Comparison of ENCODE assay signal across 13 cellular contexts in the genomic region with DNA sequence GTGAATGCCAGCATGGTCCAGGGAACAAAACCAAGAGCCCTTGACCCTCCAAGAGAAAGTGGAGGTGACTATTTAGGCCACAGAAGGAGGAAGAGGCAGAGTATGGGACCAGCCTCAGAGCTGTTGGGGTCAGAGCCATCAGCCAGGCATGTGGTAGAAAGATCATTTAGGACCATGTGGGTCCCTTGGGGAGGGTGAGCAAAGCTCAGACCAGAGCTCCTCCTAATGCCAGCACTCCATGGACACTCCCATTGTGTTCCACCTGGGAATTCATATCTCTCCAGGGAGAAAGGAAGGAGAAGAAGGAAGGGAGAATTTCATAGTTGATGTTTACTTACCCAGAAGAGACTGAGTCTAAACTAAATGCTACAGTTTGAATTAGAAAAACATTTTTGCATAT.
A peak's percentile ranks its signal among the peaks of the same experiment; 100 is the strongest.
DNase-seq lines count a peak whose midpoint lies in the region; ATAC-seq, FAIRE-seq and TF ChIP-seq lines count a peak whose summit lies in the region.
"Had no signal": no experiment of that assay in that cellular context is flagged by ENCODE, and none has a peak within 500 bp of the region (broad histone marks: within the 10 kb centered on the region; RNA-seq: fewer than 3 reads in every experiment).

No MANE protein-coding gene starts in this region.

- H2AFZ ChIP-seq in Loucy (ENCODE audit: low read length) (0 out of 2 replicates have a peak overlapping the region, but pooled peaks have one; percentile 1), H1 (ENCODE audit: low read length) (0 out of 2 replicates have a peak overlapping the region, but pooled peaks have one; percentile 64), mesenchymal stem cell (ENCODE audit: low read depth, low read length) (no peak overlapping the region)

- no peaks in the 10 kb centered on the region for H3K9me2 ChIP-seq in Loucy (replicated peaks; ENCODE audit: low read depth, low read length)

- no peak overlapping the region for H3K4me2 ChIP-seq in Loucy (ENCODE audit: low read depth, low read length, poor library complexity, severe bottlenecking)
- no peak overlapping the region for H3K4me2 ChIP-seq in H1 (ENCODE audit: insufficient read depth in 1 of 2, low read depth in 2 of 2, low read length in 2 of 2)
- H3K4me2 ChIP-seq in mesenchymal stem cell (ENCODE audit: low read length, poor library complexity, severe bottlenecking): no peak overlapping the region

- no peak for TF ChIP-seq EP300 in H1 (IDR thresholded peaks at IDR 0.05; ENCODE audit: borderline replicate concordance in 1 of 2, low read depth in 2 of 2, low read length in 2 of 2)

- CTCF ChIA-PET in H1 (lab: Charles Lee; ENCODE audit: partially characterized antibody) (interaction anchor here (0.5 to 2.7 kb wide), 10 partner anchors 10 to 534 kb away, joined by 3 to 10 read pairs (median 3); partner anchors contain the start of gene DLX1), T-cell (lab: Charles Lee) (interaction anchor here in 1 of 2 donors (0.7 kb wide), 1 partner anchor 31 kb away, joined by 6 read pairs; no protein-coding TSS in a partner anchor)

- TF ChIP-seq POLR2A in H1 (IDR thresholded peaks at IDR 0.05; ENCODE audit: control extremely low read depth in 1 of 2, low read depth in 2 of 2, low read length in 2 of 2): no peak

- H3K9me3 Mint-ChIP-seq in T-cell: peaks cover 0 to 2% (median 0%) of the 10 kb centered on the region in 3 donors
- H3K9me3 Mint-ChIP-seq: CD8-positive, alpha-beta T cell had no signal

- TF ChIP-seq CTCF in Loucy (conservative IDR thresholded peaks at IDR 0.05; ENCODE audit: low read length) (no peak), H1 (IDR thresholded peaks at IDR 0.05; ENCODE audit: control extremely low read depth in 1 of 3, insufficient read depth in 1 of 3, low read depth in 1 of 3, low read length in 3 of 3) (no peak)

- H3K14ac ChIP-seq in H1 (ENCODE audit: insufficient read length) (no peak overlapping the region), mesenchymal stem cell (ENCODE audit: low read length in 2 of 2) (no peak overlapping the region)

- H3K23me2 ChIP-seq in H1 (ENCODE audit: low read depth, low read length): no peaks in the 10 kb centered on the region

- no peak overlapping the region for H4K91ac ChIP-seq in H1 (replicated peaks; ENCODE audit: insufficient read length, low read length)
- H4K91ac ChIP-seq in mesenchymal stem cell (ENCODE audit: low read length): no peak overlapping the region

- H2BK120ac ChIP-seq in H1 (replicated peaks; ENCODE audit: low read depth, low read length) (no peak overlapping the region), mesenchymal stem cell (ENCODE audit: low read depth, low read length) (no peak overlapping the region)

- no peak overlapping the region for H4K8ac ChIP-seq in H1 (ENCODE audit: extremely low read depth, insufficient read depth, low read length)
- H4K8ac ChIP-seq in mesenchymal stem cell (ENCODE audit: low read length): no peak overlapping the region

- H3K79me2 ChIP-seq in Loucy (ENCODE audit: insufficient read depth, low read length) (no peaks in the 10 kb centered on the region), H1 (ENCODE audit: control insufficient read depth in 1 of 2, insufficient read depth in 2 of 2, low read length in 2 of 2) (no peaks in the 10 kb centered on the region)

- H3K27me3 ChIP-seq in Loucy (ENCODE audit: insufficient read depth, low read length, poor library complexity, severe bottlenecking) (no peaks in the 10 kb centered on the region), H1 (replicated peaks in 1 of 4; ENCODE audit: control insufficient read depth in 3 of 4, extremely low read depth in 1 of 4, insufficient read depth in 3 of 4, low read length in 3 of 4) (no peaks in the 10 kb centered on the region), mesenchymal stem cell (ENCODE audit: control insufficient read depth in 1 of 2, insufficient read depth in 1 of 2, low read length in 2 of 2) (no peaks in the 10 kb centered on the region)

- H2BK12ac ChIP-seq in H1 (ENCODE audit: low read depth, low read length) (no peak overlapping the region), mesenchymal stem cell (ENCODE audit: low read length in 2 of 2) (no peak overlapping the region)

- POLR2A ChIA-PET in H1 (lab: Charles Lee; ENCODE audit: partially characterized antibody): interaction anchor here (1.0 kb wide), 1 partner anchor 626 kb away, joined by 3 read pairs; no protein-coding TSS in a partner anchor
- POLR2A ChIA-PET in T-cell (lab: Charles Lee): no interaction called here

- H3K4me3 ChIP-seq in Loucy (ENCODE audit: low read length, poor library complexity, severe bottlenecking): no peak overlapping the region
- H3K4me3 ChIP-seq in H1 (ENCODE audit: extremely low read depth in 1 of 4, insufficient read depth in 2 of 4, low read depth in 3 of 4, low read length in 4 of 4): no peak overlapping the region
- H3K4me3 ChIP-seq in mesenchymal stem cell (ENCODE audit: insufficient read depth in 1 of 2, low read depth in 1 of 2, low read length in 2 of 2): peak overlapping the region in 1 of 2 experiments; percentile 13

- H3K18ac ChIP-seq in H1 (ENCODE audit: extremely low read depth, low read length): no peak overlapping the region
- H3K18ac ChIP-seq in mesenchymal stem cell (ENCODE audit: low read depth in 1 of 2, low read length in 2 of 2): peak overlapping the region in 1 of 2 experiments; percentile 43

- H3F3A ChIP-seq in Loucy (ENCODE audit: low read depth): no peaks in the 10 kb centered on the region

- DNase-seq in Daoy (ENCODE audit: low read depth) (peak; percentile 11), H1 (ENCODE audit: low read depth in 1 of 2, low spot score in 2 of 2) (no peak), mesenchymal stem cell (no peak), superior temporal gyrus (ENCODE audit: extremely low spot score) (no peak), NCI-H446 treated with DMSO at 0.1 percent for 48 hours (lab: John Stamatoyannopoulos, UW) (no peak), T-cell (no peak)
- DNase-seq: CD8-positive, alpha-beta T cell; NCI-H1436; NCI-H2081; NCI-H524 had no signal

- H3K4me1 Mint-ChIP-seq in T-cell: peaks cover 1 to 5% (median 4%) of the 10 kb centered on the region in 3 donors

- no peak overlapping the region for H2AK5ac ChIP-seq in H1 (ENCODE audit: low read depth, low read length)
- H2AK5ac ChIP-seq in mesenchymal stem cell (ENCODE audit: low read length, severe bottlenecking): peak overlapping the region; percentile 65

- H2BK15ac ChIP-seq in H1 (ENCODE audit: low read length) (no peak overlapping the region), mesenchymal stem cell (ENCODE audit: low read depth, poor library complexity, severe bottlenecking) (no peak overlapping the region)

- no peak overlapping the region for H3K56ac ChIP-seq in H1 (replicated peaks; ENCODE audit: insufficient read length, low read depth, low read length)

- H3K36me3 ChIP-seq in Loucy (ENCODE audit: insufficient read depth, low read length) (no peaks in the 10 kb centered on the region), H1 (ENCODE audit: control insufficient read depth in 2 of 4, insufficient read depth in 4 of 4, low read length in 3 of 4) (no peaks in the 10 kb centered on the region), mesenchymal stem cell (ENCODE audit: control insufficient read depth in 1 of 2, insufficient read depth in 2 of 2, low read depth in 1 of 2, low read length in 2 of 2) (no peaks in the 10 kb centered on the region)

- H3K4me3 Mint-ChIP-seq in T-cell: no peak overlapping the region
- H3K4me3 Mint-ChIP-seq: B cell; CD8-positive, alpha-beta T cell had no signal

- H3K9me3 ChIP-seq in Loucy (ENCODE audit: insufficient read depth, low read depth, low read length) (no peaks in the 10 kb centered on the region), H1 (ENCODE audit: insufficient read depth in 2 of 2, low read depth in 1 of 2, low read length in 1 of 2) (no peaks in the 10 kb centered on the region), mesenchymal stem cell (ENCODE audit: control insufficient read depth, low read length) (no peaks in the 10 kb centered on the region)

- H3K4me1 ChIP-seq in Loucy (ENCODE audit: insufficient read depth, low read length, poor library complexity, severe bottlenecking) (peaks cover 3% of the 10 kb centered on the region), H1 (replicated peaks in 1 of 4; ENCODE audit: control insufficient read depth in 3 of 4, insufficient read depth in 4 of 4, low read length in 3 of 4) (peaks cover 0 to 4% (median under 1%) of the 10 kb centered on the region in 4 experiments; a peak in 1 of 7 replicates), mesenchymal stem cell (ENCODE audit: control insufficient read depth, insufficient read depth, low read depth, low read length) (peaks cover 4% of the 10 kb centered on the region)

- no peak overlapping the region for H3K27ac ChIP-seq in H1 (ENCODE audit: low read depth, low read length)
- H3K27ac ChIP-seq in mesenchymal stem cell (ENCODE audit: low read length, poor library complexity, severe bottlenecking): no peak overlapping the region

- H3K9ac ChIP-seq in Loucy (ENCODE audit: low read depth, low read length, poor library complexity, severe bottlenecking): no peak overlapping the region
- no peak overlapping the region for H3K9ac ChIP-seq in H1 (replicated peaks in 1 of 4; ENCODE audit: extremely low read depth in 1 of 4, low read depth in 3 of 4, low read length in 3 of 4)
- H3K9ac ChIP-seq in mesenchymal stem cell (ENCODE audit: low read length): peak overlapping the region; percentile 47

- ATAC-seq in T-cell (replicated peaks in 1 of 4): no peak
- ATAC-seq: CD8-positive, alpha-beta T cell; HepG2 had no signal

- no peak for FAIRE-seq in H1 (lab: Jason Lieb, UNC)
- FAIRE-seq: HepG2 had no signal

- no peak overlapping the region for H3K27ac Mint-ChIP-seq in T-cell
- H3K27ac Mint-ChIP-seq: B cell; CD8-positive, alpha-beta T cell had no signal

- H3K4ac ChIP-seq in H1 (replicated peaks; ENCODE audit: insufficient read length, low read depth, low read length) (no peak overlapping the region), mesenchymal stem cell (ENCODE audit: low read depth in 1 of 2, low read length in 2 of 2) (no peak overlapping the region)

- no peaks in the 10 kb centered on the region for H4K20me1 ChIP-seq in Loucy (ENCODE audit: insufficient read depth, low read length, poor library complexity, severe bottlenecking)
- no peaks in the 10 kb centered on the region for H4K20me1 ChIP-seq in H1 (replicated peaks in 1 of 2; ENCODE audit: control insufficient read depth in 1 of 2, insufficient read depth in 2 of 2, low read length in 2 of 2)

- no peak for TF ChIP-seq RAD21 in H1 (IDR thresholded peaks at IDR 0.05 in 1 of 2, conservative IDR thresholded peaks at IDR 0.05 in 1 of 2; ENCODE audit: low read depth in 2 of 2, low read length in 2 of 2)

- H3K79me1 ChIP-seq in H1 (ENCODE audit: low read depth, low read length) (no peaks in the 10 kb centered on the region), mesenchymal stem cell (replicated peaks; ENCODE audit: low read length, poor library complexity, severe bottlenecking) (peaks cover 1% of the 10 kb centered on the region)

- H3K27me3 Mint-ChIP-seq in T-cell: peaks cover 7 to 16% of the 10 kb centered on the region in 2 donors

- no peak overlapping the region for H4K5ac ChIP-seq in H1 (ENCODE audit: insufficient read length, low read depth, low read length)

- H2BK5ac ChIP-seq in H1 (ENCODE audit: low read depth, low read length) (no peak overlapping the region), mesenchymal stem cell (ENCODE audit: low read depth, low read length, poor library complexity, severe bottlenecking) (no peak overlapping the region)

- H2BK20ac ChIP-seq in H1 (ENCODE audit: low read length): no peak overlapping the region

- H3K36me3 Mint-ChIP-seq in T-cell: no peaks in the 10 kb centered on the region
- H3K36me3 Mint-ChIP-seq: CD8-positive, alpha-beta T cell had no signal

- H3K23ac ChIP-seq in H1 (ENCODE audit: insufficient read length): no peak overlapping the region
- no peak overlapping the region for H3K23ac ChIP-seq in mesenchymal stem cell (ENCODE audit: low read length in 2 of 2)
